In the genomic region with DNA sequence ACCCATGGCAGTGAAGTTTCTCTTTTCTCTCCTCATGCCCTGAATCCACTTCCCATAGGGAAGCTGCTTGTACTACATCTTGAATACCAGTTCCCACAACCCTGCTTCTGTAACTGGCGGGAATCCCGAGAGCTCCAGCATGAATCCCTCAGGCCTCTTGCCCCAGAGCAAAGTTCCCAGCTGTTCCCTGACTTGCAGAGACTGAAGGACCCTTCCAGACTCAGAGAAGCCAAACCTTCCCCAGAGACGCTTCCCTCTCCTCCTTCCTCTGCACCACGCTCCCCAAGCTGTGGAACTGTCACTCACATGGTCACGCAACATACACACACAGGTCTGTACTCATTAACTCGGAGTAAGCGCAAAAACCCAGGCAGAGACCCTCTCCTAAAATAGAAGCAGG, we compare ENCODE assay signal across 21 cellular contexts. TPM values are rescaled to one million over a fixed set of nuclear protein-coding genes. Genes with fewer than 3 reads are reported as not detected.
DNase-seq lines count a peak whose midpoint lies in the region; ATAC-seq and TF ChIP-seq lines count a peak whose summit lies in the region.
"Had no signal": no experiment of that assay in that cellular context is flagged by ENCODE, and none has a peak within 500 bp of the region (broad histone marks: within the 10 kb centered on the region; RNA-seq: fewer than 3 reads in every experiment).

No MANE protein-coding gene starts in this region.

- H3K27me3 Mint-ChIP-seq in T-helper 1 cell treated with Interleukin-12 subunit alpha and Interleukin-12 subunit beta and Interleukin-4 antibody, amounts not matched to agents 30 μg/mL and 1 μg/mL, for 36 hours (ENCODE audit: low read depth) = no peaks in the 10 kb centered on the region

- H3K4me2 ChIP-seq in trophoblast cell (ENCODE audit: low read length) (no peak overlapping the region), Karpas-422 (ENCODE audit: low read depth, low read length, poor library complexity, severe bottlenecking) (no peak overlapping the region)
- H3K4me2 ChIP-seq: BLaER1 had no signal

- H3K4me1 Mint-ChIP-seq in T-helper 1 cell treated with Interleukin-12 subunit alpha and Interleukin-12 subunit beta and Interleukin-4 antibody, amounts not matched to agents 30 μg/mL and 1 μg/mL, for 36 hours (ENCODE audit: low read depth) = peaks cover 5% of the 10 kb centered on the region

- H2AFZ ChIP-seq in trophoblast cell (ENCODE audit: insufficient read depth, low read length, poor library complexity) = no peak overlapping the region
- H2AFZ ChIP-seq in Karpas-422 (ENCODE audit: low read length) = no peak overlapping the region

- no peaks in the 10 kb centered on the region for H3K79me1 ChIP-seq in trophoblast cell (ENCODE audit: low read length)

- intact Hi-C loops in esophagus muscularis mucosa (cut with DNase I) = no loop called here
- intact Hi-C loops in left ventricle myocardium superior (cut with micrococcal nuclease) = no loop called here

- no peak overlapping the region for H3K14ac ChIP-seq in trophoblast cell (ENCODE audit: low read length)

- H3K36me3 Mint-ChIP-seq in T-helper 1 cell treated with Interleukin-12 subunit alpha and Interleukin-12 subunit beta and Interleukin-4 antibody, amounts not matched to agents 30 μg/mL and 1 μg/mL, for 36 hours (ENCODE audit: low read depth) = peaks cover 14% of the 10 kb centered on the region

- H2BK5ac ChIP-seq in trophoblast cell (ENCODE audit: low read depth, low read length, poor library complexity) = no peak overlapping the region

- H3K23ac ChIP-seq in trophoblast cell (ENCODE audit: low read length) = no peak overlapping the region

- peaks cover 8 to 29% (median 18%) of the 10 kb centered on the region in 4 donors for H3K4me1 ChIP-seq in esophagus muscularis mucosa
- H3K4me1 ChIP-seq in trophoblast cell (ENCODE audit: control insufficient read depth in 1 of 2, insufficient read depth in 2 of 2, low read length in 2 of 2) = no peaks in the 10 kb centered on the region
- H3K4me1 ChIP-seq in Karpas-422 (ENCODE audit: low read length) = peaks cover 13% of the 10 kb centered on the region

- DNase-seq in T-helper 1 cell (no peak), esophagus muscularis mucosa (ENCODE audit: extremely low spot score) (peak; percentile 60), left ventricle myocardium superior (peak; percentile 46), trophoblast cell (no peak), Karpas-422 (no peak), AML-193 (lab: John Stamatoyannopoulos, UW) (no peak)
- DNase-seq: 8988T; CD8-positive, alpha-beta T cell; DND-41; GOT3; KBM-7; NCI-H1092; NCI-H146; NCI-H2081; NCI-H2227 treated with DMSO at 0.1 percent for 48 hours; NCI-H524 had no signal

- no peak overlapping the region for H3K4ac ChIP-seq in trophoblast cell (ENCODE audit: low read depth, low read length)

- H3K4me3 ChIP-seq in esophagus muscularis mucosa (no peak overlapping the region), trophoblast cell (ENCODE audit: low read depth, low read length) (no peak overlapping the region), Karpas-422 (ENCODE audit: low read length) (no peak overlapping the region)
- H3K4me3 ChIP-seq: BLaER1, GM12878 had no signal

- H3K27me3 ChIP-seq in esophagus muscularis mucosa = no peaks in the 10 kb centered on the region
- no peaks in the 10 kb centered on the region for H3K27me3 ChIP-seq in trophoblast cell (ENCODE audit: insufficient read depth, low read length)
- H3K27me3 ChIP-seq in Karpas-422 (ENCODE audit: low read length) = no peaks in the 10 kb centered on the region
- H3K27me3 ChIP-seq: BLaER1 had no signal

- no peak overlapping the region for H4K91ac ChIP-seq in trophoblast cell (ENCODE audit: low read depth, low read length)

- H4K12ac ChIP-seq in trophoblast cell (ENCODE audit: low read depth, low read length) = no peak overlapping the region

- H3K27ac ChIP-seq in esophagus muscularis mucosa (replicated peaks in 1 of 4) (no peak overlapping the region), trophoblast cell (ENCODE audit: low read depth, low read length) (no peak overlapping the region), Karpas-422 (ENCODE audit: low read length) (no peak overlapping the region)
- H3K27ac ChIP-seq: BLaER1 had no signal

- H3K18ac ChIP-seq in trophoblast cell (ENCODE audit: low read length) = no peak overlapping the region

- H4K20me1 ChIP-seq in Karpas-422 (ENCODE audit: insufficient read depth, low read depth, low read length) = no peaks in the 10 kb centered on the region

- TF ChIP-seq CTCF in esophagus muscularis mucosa (IDR thresholded peaks at IDR 0.05) = no peak

- no peaks in the 10 kb centered on the region for H3K9me2 ChIP-seq in Karpas-422 (replicated peaks; ENCODE audit: insufficient read depth, low read length)

- no peak for TF ChIP-seq POLR2A in esophagus muscularis mucosa (IDR thresholded peaks at IDR 0.05; ENCODE audit: low read depth)

- H3K9me3 ChIP-seq in esophagus muscularis mucosa = no peaks in the 10 kb centered on the region
- no peaks in the 10 kb centered on the region for H3K9me3 ChIP-seq in trophoblast cell (ENCODE audit: insufficient read depth, low read depth, low read length)
- no peaks in the 10 kb centered on the region for H3K9me3 ChIP-seq in Karpas-422 (ENCODE audit: low read length)
- H3K9me3 ChIP-seq: BLaER1 had no signal

- WGBS in esophagus muscularis mucosa = 79% methylated on average over 7 of the region's 7 CpGs
- no CpG with 5 or more reads among the region's 7 CpGs for WGBS in trophoblast cell (ENCODE audit: extremely low coverage, insufficient coverage, insufficient read length)

- H4K8ac ChIP-seq in trophoblast cell (ENCODE audit: low read depth, low read length) = no peak overlapping the region

- ATAC-seq in left ventricle myocardium superior = peak; percentile 80
- ATAC-seq in HG03095 (IDR thresholded peaks at IDR 0.05; ENCODE audit: unreplicated experiment) = no peak
- ATAC-seq: CD8-positive, alpha-beta T cell; GM12878; Panc1 had no signal

- H3K79me2 ChIP-seq in trophoblast cell (ENCODE audit: control insufficient read depth, insufficient read depth, low read length, poor library complexity) (no peaks in the 10 kb centered on the region), Karpas-422 (ENCODE audit: low read length) (peaks cover 74% of the 10 kb centered on the region)

- peak overlapping the region; percentile 23 for H3K27ac Mint-ChIP-seq in T-helper 1 cell treated with Interleukin-12 subunit alpha and Interleukin-12 subunit beta and Interleukin-4 antibody, amounts not matched to agents 30 μg/mL and 1 μg/mL, for 36 hours
- H3K27ac Mint-ChIP-seq: CD8-positive, alpha-beta T cell had no signal

- no peak overlapping the region for H2BK12ac ChIP-seq in trophoblast cell (ENCODE audit: low read length)

- TF ChIP-seq EP300 in esophagus muscularis mucosa (IDR thresholded peaks at IDR 0.05) = no peak

- peak overlapping the region; percentile 38 for H3K9ac ChIP-seq in trophoblast cell (ENCODE audit: low read length)
- no peak overlapping the region for H3K9ac ChIP-seq in Karpas-422 (ENCODE audit: low read length)
- H3K9ac ChIP-seq: BLaER1 had no signal

- no peak overlapping the region for H2BK120ac ChIP-seq in trophoblast cell (ENCODE audit: insufficient read depth, low read length, poor library complexity)

- peaks cover 15 to 55% (median 25%) of the 10 kb centered on the region in 4 donors for H3K36me3 ChIP-seq in esophagus muscularis mucosa
- peaks cover 11 to 21% of the 10 kb centered on the region in 2 experiments for H3K36me3 ChIP-seq in trophoblast cell (ENCODE audit: control insufficient read depth in 1 of 2, insufficient read depth in 2 of 2, low read length in 2 of 2)
- peaks cover 36% of the 10 kb centered on the region; the same call in 1 of the 2 replicates for H3K36me3 ChIP-seq in Karpas-422 (ENCODE audit: insufficient read depth, low read length)

- H3K9me3 Mint-ChIP-seq in T-helper 1 cell treated with Interleukin-12 subunit alpha and Interleukin-12 subunit beta and Interleukin-4 antibody, amounts not matched to agents 30 μg/mL and 1 μg/mL, for 36 hours = no peaks in the 10 kb centered on the region
- H3K9me3 Mint-ChIP-seq: CD8-positive, alpha-beta T cell had no signal

- no peak overlapping the region for H2AK5ac ChIP-seq in trophoblast cell (ENCODE audit: low read length)

- H3K4me3 Mint-ChIP-seq in T-helper 1 cell treated with Interleukin-12 subunit alpha and Interleukin-12 subunit beta and Interleukin-4 antibody, amounts not matched to agents 30 μg/mL and 1 μg/mL, for 36 hours = no peak overlapping the region
- H3K4me3 Mint-ChIP-seq: CD8-positive, alpha-beta T cell had no signal

RNA-seq across cellular contexts. Expression of gene TRAPPC12, which starts 26.4 kb away (rescaled TPM):
- 10 to 100 TPM; 65.6 to 89.3 (median 72.6) TPM for total RNA-seq in esophagus muscularis mucosa
- 105 TPM for total RNA-seq in left ventricle myocardium superior
- polyA plus RNA-seq in trophoblast cell (2013) = 32.2 and 35.8 TPM in 2 replicates
- total RNA-seq in Karpas-422 (2014; rRNA removed; shearing (Covaris generic); ENCODE audit: low replicate concordance) = 69.1 and 92.5 TPM in 2 replicates

RNA-seq across cellular contexts. Expression of gene EIPR1, which starts 28.3 kb away (rescaled TPM):
- total RNA-seq in esophagus muscularis mucosa (10 to 100 TPM; 13.8 to 19.0 (median 15.3) TPM), left ventricle myocardium superior (9.6 TPM)
- polyA plus RNA-seq in trophoblast cell (2013) = 13.9 and 14.1 TPM in 2 replicates
- 40.4 and 80.8 TPM in 2 replicates for total RNA-seq in Karpas-422 (2014; rRNA removed; shearing (Covaris generic); ENCODE audit: low replicate concordance)

Comparison
In these comparisons a context has a peak if more than half of its experiments do, and no peak if none do; other contexts are left out.
1. DNase-seq: peak in esophagus muscularis mucosa (single experiment) and left ventricle myocardium superior (single experiment); none in T-helper 1 cell (0 of 5), trophoblast cell (0 of 2), Karpas-422 (single experiment) and AML-193 (0 of 2).